9 cellular contexts compared by ENCODE assay signal in genomic region chr3:143585720-143586456, GRCh38.
A peak's percentile ranks its signal among the peaks of the same experiment; 100 is the strongest.
DNase-seq lines count a peak whose midpoint lies in the region; ATAC-seq, FAIRE-seq and TF ChIP-seq lines count a peak whose summit lies in the region.
"Had no signal": no experiment of that assay in that cellular context is flagged by ENCODE, and none has a peak within 500 bp of the region (broad histone marks: within the 10 kb centered on the region; RNA-seq: fewer than 3 reads in every experiment).

No MANE protein-coding gene starts in this region.

- ATAC-seq in GM18907 (IDR thresholded peaks at IDR 0.05; ENCODE audit: unreplicated experiment), result peak; percentile 39
- ATAC-seq in HG03469 (IDR thresholded peaks at IDR 0.05; ENCODE audit: unreplicated experiment), result peak; percentile 39

- H3K4me2 ChIP-seq in BLaER1 treated with 17β-estradiol and CSF1 and Interleukin-3, amounts not matched to agents 10 nM and 100 nM, result peak overlapping the region; percentile 64 to 91 (median 79)

- H3K9ac ChIP-seq in BLaER1 treated with 17β-estradiol and CSF1 and Interleukin-3, amounts not matched to agents 10 nM and 100 nM, result peak overlapping the region; percentile 34 to 81 (median 62); a peak in 20 of 22 replicates

- no peak for FAIRE-seq in H54 (lab: Jason Lieb, UNC)

- H3K27ac ChIP-seq in BLaER1 treated with 17β-estradiol and CSF1 and Interleukin-3, amounts not matched to agents 10 nM and 100 nM, result peak overlapping the region; percentile 68 to 93 (median 85)

- H3K36me3 ChIP-seq in BLaER1 treated with 17β-estradiol and CSF1 and Interleukin-3, amounts not matched to agents 10 nM and 100 nM, result peaks cover 0 to 49% (median 0%) of the 10 kb centered on the region in 11 experiments; a peak in 5 of 22 replicates

- 0 out of 22 replicates have a peak, but pooled peaks cover 0 to 5% (median 0%) of the 10 kb centered on the region in 11 experiments for H3K9me3 ChIP-seq in BLaER1 treated with 17β-estradiol and CSF1 and Interleukin-3, amounts not matched to agents 10 nM and 100 nM (replicated peaks in 1 of 11)

- no peak for TF ChIP-seq POLR2A in H54 (IDR thresholded peaks at IDR 0.05; ENCODE audit: low read depth, low read length)

- no peaks in the 10 kb centered on the region for H3K27me3 ChIP-seq in BLaER1 treated with 17β-estradiol and CSF1 and Interleukin-3, amounts not matched to agents 10 nM and 100 nM

- peak overlapping the region in 4 of 10 experiments; percentile 5 to 33 (median 12); a peak in 4 of 20 replicates for H3K4me3 ChIP-seq in BLaER1 treated with 17β-estradiol and CSF1 and Interleukin-3, amounts not matched to agents 10 nM and 100 nM

- DNase-seq in foreskin melanocyte (peak; percentile 37), SKM-1 treated with dmso at 0.1 percent for 144 hours (lab: John Stamatoyannopoulos, UW; ENCODE audit: unreplicated experiment) (no peak), AG08396 (ENCODE audit: low spot score) (no peak), H54 (ENCODE audit: insufficient read length, low spot score) (no peak), NCI-H1048 (lab: John Stamatoyannopoulos, UW) (no peak)
- DNase-seq: NCI-H526 treated with DMSO at 0.1 percent for 48 hours had no signal

- H3K4me1 ChIP-seq in BLaER1 treated with 17β-estradiol and CSF1 and Interleukin-3, amounts not matched to agents 10 nM and 100 nM, result peaks cover 37 to 43% (median 38%) of the 10 kb centered on the region in 10 experiments

- H4K20me1 ChIP-seq in BLaER1 treated with 17β-estradiol and CSF1 and Interleukin-3, amounts not matched to agents 10 nM and 100 nM, result no peaks in the 10 kb centered on the region
